Comparison of ENCODE assay signal across 9 cellular contexts in genomic region chr4:112523008-112523440, GRCh38. TPM values are rescaled to one million over a fixed set of nuclear protein-coding genes. Genes with fewer than 3 reads are reported as not detected.
A peak's percentile ranks its signal among the peaks of the same experiment; 100 is the strongest.
DNase-seq lines count a peak whose midpoint lies in the region; ATAC-seq and TF ChIP-seq lines count a peak whose summit lies in the region.
"Had no signal": no experiment of that assay in that cellular context is flagged by ENCODE, and none has a peak within 500 bp of the region (broad histone marks: within the 10 kb centered on the region; RNA-seq: fewer than 3 reads in every experiment).

No MANE protein-coding gene starts in this region.

- peak overlapping the region; percentile 63 for H3K4me3 Mint-ChIP-seq in activated CD4-positive, alpha-beta memory T cell treated with anti-CD3 and anti-CD28 coated beads, Interleukin-2, amount 10 ng/mL, durations not matched to agents 7 days and 5 days

- peak; percentile 41 for ATAC-seq in GM19438 (IDR thresholded peaks at IDR 0.05; ENCODE audit: low read depth, unreplicated experiment)
- peak; percentile 36 for ATAC-seq in HG03521 (IDR thresholded peaks at IDR 0.05; ENCODE audit: unreplicated experiment)
- peak; percentile 23 for ATAC-seq in foreskin keratinocyte
- ATAC-seq in sciatic nerve = peak; percentile 64

- POLR2A ChIA-PET in activated CD4-positive, alpha-beta memory T cell treated with anti-CD3 and anti-CD28 coated beads, Interleukin-2, amount 10 ng/mL, durations not matched to agents 7 days and 5 days (lab: Charles Lee) = no interaction called here

- H4K20me1 ChIP-seq in BLaER1 treated with 17β-estradiol and CSF1 and Interleukin-3, amounts not matched to agents 10 nM and 100 nM = peaks cover 0 to 46% (median 6%) of the 10 kb centered on the region in 11 experiments; a peak in 9 of 22 replicates

- H3K27ac Mint-ChIP-seq in activated CD4-positive, alpha-beta memory T cell treated with anti-CD3 and anti-CD28 coated beads, Interleukin-2, amount 10 ng/mL, durations not matched to agents 7 days and 5 days = no peak overlapping the region

- peaks cover 77 to 89% (median 87%) of the 10 kb centered on the region in 11 experiments for H3K27me3 ChIP-seq in BLaER1 treated with 17β-estradiol and CSF1 and Interleukin-3, amounts not matched to agents 10 nM and 100 nM
- H3K27me3 ChIP-seq in foreskin keratinocyte = peaks cover 95% of the 10 kb centered on the region

- no peaks in the 10 kb centered on the region for H3K9me3 Mint-ChIP-seq in activated CD4-positive, alpha-beta memory T cell treated with anti-CD3 and anti-CD28 coated beads, Interleukin-2, amount 10 ng/mL, durations not matched to agents 7 days and 5 days

- peak overlapping the region; percentile 33 to 62 (median 50) for H3K4me3 ChIP-seq in BLaER1 treated with 17β-estradiol and CSF1 and Interleukin-3, amounts not matched to agents 10 nM and 100 nM
- H3K4me3 ChIP-seq: lung had no signal

- TF ChIP-seq CTCF in foreskin keratinocyte (conservative IDR thresholded peaks at IDR 0.05) = peak; percentile 46

- peak overlapping the region; percentile 45 to 95 (median 72) for H3K4me2 ChIP-seq in BLaER1 treated with 17β-estradiol and CSF1 and Interleukin-3, amounts not matched to agents 10 nM and 100 nM

- 0 out of 22 replicates have a peak overlapping the region, but pooled peaks of 1 of the 11 experiments have one; percentile 15 for H3K9ac ChIP-seq in BLaER1 treated with 17β-estradiol and CSF1 and Interleukin-3, amounts not matched to agents 10 nM and 100 nM

- intact Hi-C loops in sciatic nerve (cut with DNase I) = loop anchor here (5.0 kb wide), 1 partner anchor 196 kb away; no protein-coding TSS in a partner anchor

- H3K27ac ChIP-seq in BLaER1 treated with 17β-estradiol and CSF1 and Interleukin-3, amounts not matched to agents 10 nM and 100 nM = no peak overlapping the region
- no peak overlapping the region for H3K27ac ChIP-seq in foreskin keratinocyte

- no peaks in the 10 kb centered on the region for H3K36me3 ChIP-seq in BLaER1 treated with 17β-estradiol and CSF1 and Interleukin-3, amounts not matched to agents 10 nM and 100 nM

- H3K27me3 Mint-ChIP-seq in activated CD4-positive, alpha-beta memory T cell treated with anti-CD3 and anti-CD28 coated beads, Interleukin-2, amount 10 ng/mL, durations not matched to agents 7 days and 5 days = peaks cover 73% of the 10 kb centered on the region

- H3K4me1 Mint-ChIP-seq in activated CD4-positive, alpha-beta memory T cell treated with anti-CD3 and anti-CD28 coated beads, Interleukin-2, amount 10 ng/mL, durations not matched to agents 7 days and 5 days = peaks cover 41% of the 10 kb centered on the region

- CTCF ChIA-PET in activated CD4-positive, alpha-beta memory T cell treated with anti-CD3 and anti-CD28 coated beads, Interleukin-2, amount 10 ng/mL, durations not matched to agents 7 days and 5 days (lab: Charles Lee) = interaction anchor here (0.8 to 5.3 kb wide), 11 partner anchors 8 to 421 kb away, joined by 3 to 41 read pairs (median 3); partner anchors contain the start of gene TIFA

- DNase-seq in activated CD4-positive, alpha-beta memory T cell treated with anti-CD3 and anti-CD28 coated beads, Interleukin-2, amount 10 ng/mL, durations not matched to agents 7 days and 5 days = no peak
- DNase-seq in foreskin keratinocyte (no peak), sciatic nerve (ENCODE audit: low spot score) (no peak), NCI-H774 (lab: John Stamatoyannopoulos, UW) (no peak), NCI-H1930 (lab: John Stamatoyannopoulos, UW) (no peak)

- peaks cover 0 to 11% (median 7%) of the 10 kb centered on the region in 10 experiments; a peak in 14 of 20 replicates for H3K4me1 ChIP-seq in BLaER1 treated with 17β-estradiol and CSF1 and Interleukin-3, amounts not matched to agents 10 nM and 100 nM
- H3K4me1 ChIP-seq in foreskin keratinocyte = no peaks in the 10 kb centered on the region

- peaks cover 34 to 41% (median 39%) of the 10 kb centered on the region in 11 experiments for H3K9me3 ChIP-seq in BLaER1 treated with 17β-estradiol and CSF1 and Interleukin-3, amounts not matched to agents 10 nM and 100 nM (replicated peaks in 1 of 11)

- H3K36me3 Mint-ChIP-seq in activated CD4-positive, alpha-beta memory T cell treated with anti-CD3 and anti-CD28 coated beads, Interleukin-2, amount 10 ng/mL, durations not matched to agents 7 days and 5 days (ENCODE audit: low read depth) = no peaks in the 10 kb centered on the region

RNA-seq across cellular contexts. Expression of gene NEUROG2, which starts 7.0 kb away (rescaled TPM):
- not detected for total RNA-seq in activated CD4-positive, alpha-beta memory T cell treated with anti-CD3 and anti-CD28 coated beads, Interleukin-2, amount 10 ng/mL, durations not matched to agents 7 days and 5 days
- not detected in 2 replicates for total RNA-seq in foreskin keratinocyte
- polyA plus RNA-seq in foreskin keratinocyte = not detected in 2 replicates
- total RNA-seq in sciatic nerve = not detected
- total RNA-seq: lung had no signal
- polyA plus RNA-seq: lung had no signal
